28 cellular contexts compared by ENCODE assay signal in genomic region chr18:58020567-58021107, GRCh38.
"Had no signal": no experiment of that assay in that cellular context is flagged by ENCODE, and none has a peak within 500 bp of the region (broad histone marks: within the 10 kb centered on the region; RNA-seq: fewer than 3 reads in every experiment).

No MANE protein-coding gene starts in this region.

- H3K4me3 ChIP-seq: ascending aorta, body of pancreas, breast epithelium, SJCRH30, SK-N-MC had no signal

- ATAC-seq: activated CD8-positive, alpha-beta T cell treated with anti-CD3 and anti-CD28 coated beads for 36 hours; activated T-cell treated with anti-CD3 and anti-CD28 coated beads, Interleukin-2, amount 50 U/mL, for 72 hours; activated T-helper 17 cell treated with anti-CD3 and anti-CD28 coated beads, Interleukin-2, amount 50 U/mL, for 72 hours; body of pancreas; Panc1 had no signal

- H3K9me3 ChIP-seq: ascending aorta, body of pancreas, SJCRH30 had no signal

- H3K4me1 ChIP-seq: ascending aorta, breast epithelium, SJCRH30 had no signal

- DNase-seq: activated CD4-positive, alpha-beta T cell treated with anti-CD3 and anti-CD28 coated beads, Interleukin-2, amount 10 ng/mL, durations not matched to agents 24 days and 14 days; activated CD4-positive, alpha-beta T cell treated with anti-CD3 and anti-CD28 coated beads, Interleukin-2, amount 50 U/mL, for 4 hours; activated CD8-positive, alpha-beta T cell treated with anti-CD3 and anti-CD28 coated beads for 36 hours; activated effector memory CD4-positive, alpha-beta T cell treated with anti-CD3 and anti-CD28 coated beads, Interleukin-2, amount 50 U/mL, for 16 hours; activated naive CD4-positive, alpha-beta T cell; activated naive CD4-positive, alpha-beta T cell treated with anti-CD3 and anti-CD28 coated beads, Interleukin-2, amount 50 U/mL, for 16 hours; activated naive CD8-positive, alpha-beta T cell treated with anti-CD3 and anti-CD28 coated beads for 36 hours; activated T-cell treated with anti-CD3 and anti-CD28 coated beads, Interleukin-2, amount 50 U/mL, for 1 hour; activated T-cell treated with anti-CD3 and anti-CD28 coated beads, Interleukin-2, amount 50 U/mL, for 72 hours; amygdala; body of pancreas; KG1; NCI-H1092 treated with DMSO at 0.1 percent for 48 hours; NCI-H187 treated with DMSO at 0.1 percent for 48 hours; NCI-H2171 treated with DMSO at 0.1 percent for 48 hours; NCI-H2227 treated with DMSO at 0.1 percent for 48 hours; NCI-H446; NCI-H510A treated with DMSO at 0.1 percent for 48 hours; NCI-H526 treated with DMSO at 0.1 percent for 48 hours; NCI-H82; SHP77; SJCRH30; T1000 had no signal

- H3K36me3 ChIP-seq: ascending aorta, breast epithelium, SJCRH30 had no signal

- H3K27me3 ChIP-seq: ascending aorta, body of pancreas, breast epithelium, SJCRH30 had no signal

- H3K27ac ChIP-seq: ascending aorta, body of pancreas, breast epithelium, SJCRH30, SK-N-MC had no signal
